Comparison of ENCODE assay signal across 8 cellular contexts in genomic region chr16:34062620-34063253, GRCh38.
DNase-seq lines count a peak whose midpoint lies in the region; ATAC-seq, FAIRE-seq and TF ChIP-seq lines count a peak whose summit lies in the region.
"Not testable (repeated sequence)": the region's sequence is repeated elsewhere in the genome, so short reads cannot be mapped to it uniquely, and the experiment has no call there.

No MANE protein-coding gene starts in this region.

- not testable (repeated sequence) for H3K27me3 ChIP-seq in thoracic aorta (replicated peaks; ENCODE audit: insufficient read depth)

- H3K9me3 ChIP-seq in A549, thoracic aorta: not testable (repeated sequence)

- H3K27ac ChIP-seq in A549, thoracic aorta: not testable (repeated sequence)

- H3K4me2 ChIP-seq in A549 = not testable (repeated sequence)

- not testable (repeated sequence) for FAIRE-seq in A549 (lab: Jason Lieb, UNC)

- not testable (repeated sequence) for H3K4me1 Mint-ChIP-seq in natural killer cell

- TF ChIP-seq EP300 in A549 (IDR thresholded peaks at IDR 0.05) = not testable (repeated sequence)

- POLR2A ChIA-PET in A549 (lab: Yijun Ruan, JAX) = not testable (repeated sequence)

- TF ChIP-seq CTCF in A549 (IDR thresholded peaks at IDR 0.05); natural killer cell (IDR thresholded peaks at IDR 0.05); thoracic aorta (IDR thresholded peaks at IDR 0.05): not testable (repeated sequence)

- not testable (repeated sequence) for H3K36me3 ChIP-seq in thoracic aorta

- not testable (repeated sequence) for H3K27me3 Mint-ChIP-seq in natural killer cell (ENCODE audit: low read depth in 2 of 2)

- not testable (repeated sequence) for H3K27ac Mint-ChIP-seq in natural killer cell

- H3K36me3 Mint-ChIP-seq in natural killer cell = peaks cover 14% of the 10 kb centered on the region

- not testable (repeated sequence) for H3K4me3 Mint-ChIP-seq in natural killer cell

- H3K9me3 Mint-ChIP-seq in natural killer cell = peaks cover 43% of the 10 kb centered on the region in 2 donors

- not testable (repeated sequence) for TF ChIP-seq POLR2A in A549 (IDR thresholded peaks at IDR 0.05; ENCODE audit: low read length)

- TF ChIP-seq RAD21 in A549 (conservative IDR thresholded peaks at IDR 0.05 in 1 of 2, IDR thresholded peaks at IDR 0.05 in 1 of 2) = not testable (repeated sequence)

- ATAC-seq in A549 (peak; percentile 50 to 78; a peak in 5 of 6 replicates), GM21515 (IDR thresholded peaks at IDR 0.05; ENCODE audit: unreplicated experiment) (peak; percentile 50), HG03439 (IDR thresholded peaks at IDR 0.05; ENCODE audit: unreplicated experiment) (peak; percentile 48), Right ventricle myocardium inferior (peak; percentile 77), left colon (peak; percentile 26), natural killer cell (peak in 2 of 3 donors; percentile 34 to 67), thoracic aorta (ENCODE audit: insufficient number of reproducible peaks, low FRiP score, low read depth) (peak; percentile 69)

- H3K4me3 ChIP-seq in A549, thoracic aorta: not testable (repeated sequence)

- CTCF ChIA-PET in A549 (lab: Yijun Ruan, JAX) = not testable (repeated sequence)

- H3K4me1 ChIP-seq in A549; thoracic aorta (ENCODE audit: control insufficient read depth in 1 of 2, low read depth in 2 of 2): not testable (repeated sequence)

- not testable (repeated sequence) for DNase-seq in A549 (ENCODE audit: low read depth in 1 of 2, low spot score in 1 of 2); Right ventricle myocardium inferior (ENCODE audit: missing footprints); left colon; natural killer cell; thoracic aorta (ENCODE audit: low spot score)
- peak; percentile 6 for DNase-seq in dermis blood vessel endothelial cell

- intact Hi-C loops in Right ventricle myocardium inferior (cut with DNase I); left colon (cut with DNase I, micrococcal nuclease); natural killer cell (cut with micrococcal nuclease): not testable (repeated sequence)

- WGBS in A549 (ENCODE audit: missing lambda C conversion rate) = 3% methylated on average over 4 of the region's 4 CpGs

Comparison
In these comparisons a context has a peak if more than half of its experiments do, and no peak if none do; other contexts are left out.
1. ATAC-seq: peak in every context shown above with its lines; median percentile 77 in Right ventricle myocardium inferior; 69 in thoracic aorta; 64 in A549; 50 in natural killer cell; 50 in GM21515; 48 in HG03439; 26 in left colon.